Comparison of ENCODE assay signal across 22 cellular contexts in genomic region chr4:90211174-90211573, GRCh38.
"Had no signal": no experiment of that assay in that cellular context is flagged by ENCODE, and none has a peak within 500 bp of the region (broad histone marks: within the 10 kb centered on the region; RNA-seq: fewer than 3 reads in every experiment).

No MANE protein-coding gene starts in this region.

- H3K4me3 ChIP-seq: coronary artery, esophagus muscularis mucosa, gastroesophageal sphincter, heart right ventricle, mucosa of descending colon, tibial artery had no signal

- ATAC-seq: activated CD4-positive, CD25-positive, alpha-beta regulatory T cell treated with anti-CD3 and anti-CD28 coated beads, Interleukin-2, amount 50 U/mL, for 24 hours; activated naive CD8-positive, alpha-beta T cell treated with anti-CD3 and anti-CD28 coated beads, Interleukin-2, amount 50 U/mL, for 24 hours; gastroesophageal sphincter; heart right ventricle; mucosa of descending colon had no signal

- H3K27me3 ChIP-seq: brain microvascular endothelial cell, esophagus muscularis mucosa, gastroesophageal sphincter, heart right ventricle, tibial artery had no signal

- DNase-seq: activated CD4-positive, alpha-beta T cell treated with anti-CD3 and anti-CD28 coated beads, Interleukin-2, amount 50 U/mL, for 1 hour; activated CD8-positive, alpha-beta memory T cell treated with anti-CD3 and anti-CD28 coated beads for 24 hours; activated CD8-positive, alpha-beta memory T cell treated with anti-CD3 and anti-CD28 coated beads, Interleukin-2, amount 50 U/mL, for 48 hours; activated effector memory CD4-positive, alpha-beta T cell treated with Interleukin-2 at 50 U/mL for 16 hours; activated naive CD4-positive, alpha-beta T cell treated with anti-CD3 and anti-CD28 coated beads, Interleukin-2, amount 10 ng/mL, durations not matched to agents 7 days and 5 days; activated naive CD8-positive, alpha-beta T cell treated with anti-CD3 and anti-CD28 coated beads, Interleukin-2, amount 50 U/mL, for 24 hours; activated T-cell treated with anti-CD3 and anti-CD28 coated beads, Interleukin-2, amount 50 U/mL, for 48 hours; anterior cingulate cortex; brain microvascular endothelial cell; heart right ventricle; immature natural killer cell; kidney glomerular epithelial cell; mesenchymal stem cell; mucosa of descending colon; naive B cell; stimulated activated naive B cell treated with anti-CD40 and anti-IgM and Interleukin-4, amounts not matched to agents 10 μg/mL and 1 μg/mL and 100 μg/mL, for 72 hours; T1000; tibial artery had no signal

- H3K36me3 ChIP-seq: brain microvascular endothelial cell, esophagus muscularis mucosa, gastroesophageal sphincter, heart right ventricle, tibial artery had no signal

- H3K4me1 ChIP-seq: gastroesophageal sphincter, tibial artery had no signal

- H3K27ac ChIP-seq: brain microvascular endothelial cell, coronary artery, esophagus muscularis mucosa, gastroesophageal sphincter, tibial artery had no signal

- H3K9me3 ChIP-seq: esophagus muscularis mucosa, gastroesophageal sphincter, mucosa of descending colon, tibial artery had no signal
